In genomic region chr7:118054529-118054928, GRCh38 we compare ENCODE assay signal across 35 cellular contexts.
"Had no signal": no experiment of that assay in that cellular context is flagged by ENCODE, and none has a peak within 500 bp of the region (broad histone marks: within the 10 kb centered on the region; RNA-seq: fewer than 3 reads in every experiment).

No MANE protein-coding gene starts in this region.

- H3K4me3 ChIP-seq: adrenal gland, body of pancreas, breast epithelium had no signal

- H3K36me3 ChIP-seq: adrenal gland, brain microvascular endothelial cell, breast epithelium, WERI-Rb-1 had no signal

- H3K27ac ChIP-seq: adrenal gland, body of pancreas, brain microvascular endothelial cell, breast epithelium, WERI-Rb-1 had no signal

- ATAC-seq: activated CD4-positive, CD25-positive, alpha-beta regulatory T cell treated with anti-CD3 and anti-CD28 coated beads, Interleukin-2, amount 50 U/mL, for 24 hours; activated CD8-positive, alpha-beta T cell treated with anti-CD3 and anti-CD28 coated beads for 36 hours; activated naive CD4-positive, alpha-beta T cell treated with anti-CD3 and anti-CD28 coated beads, Interleukin-2, amount 50 U/mL, for 72 hours; activated T-cell treated with anti-CD3 and anti-CD28 coated beads, Interleukin-2, amount 50 U/mL, for 4 hours; activated T-cell treated with anti-CD3 and anti-CD28 coated beads, Interleukin-2, amount 50 U/mL, for 72 hours; activated T-helper 17 cell treated with anti-CD3 and anti-CD28 coated beads, Interleukin-2, amount 50 U/mL, for 72 hours; body of pancreas; WTC11 had no signal

- H3K27me3 ChIP-seq: adrenal gland, body of pancreas, brain microvascular endothelial cell, breast epithelium had no signal

- H3K4me1 ChIP-seq: adrenal gland, body of pancreas, breast epithelium had no signal

- DNase-seq: activated CD4-positive, alpha-beta memory T cell treated with anti-CD3 and anti-CD28 coated beads for 36 hours; activated CD4-positive, alpha-beta T cell treated with anti-CD3 and anti-CD28 coated beads for 4 hours; activated CD4-positive, alpha-beta T cell treated with anti-CD3 and anti-CD28 coated beads, Interleukin-2, amount 10 ng/mL, durations not matched to agents 24 days and 14 days; activated CD4-positive, alpha-beta T cell treated with anti-CD3 and anti-CD28 coated beads, Interleukin-2, amount 50 U/mL, for 1 hour; activated CD4-positive, alpha-beta T cell treated with anti-CD3 and anti-CD28 coated beads, Interleukin-2, amount 50 U/mL, for 4 hours; activated CD4-positive, CD25-positive, alpha-beta regulatory T cell; activated CD8-positive, alpha-beta memory T cell treated with anti-CD3 and anti-CD28 coated beads, Interleukin-2, amount 50 U/mL, for 4 hours; activated CD8-positive, alpha-beta T cell treated with anti-CD3 and anti-CD28 coated beads for 36 hours; activated effector memory CD4-positive, alpha-beta T cell treated with anti-CD3 and anti-CD28 coated beads, Interleukin-2, amount 50 U/mL, for 16 hours; activated gamma-delta T cell treated with Interleukin-2 at 50 U/mL for 16 hours; activated naive CD4-positive, alpha-beta T cell; activated naive CD4-positive, alpha-beta T cell treated with anti-CD3 and anti-CD28 coated beads for 36 hours; activated naive CD4-positive, alpha-beta T cell treated with anti-CD3 and anti-CD28 coated beads, Interleukin-2, amount 50 U/mL, for 16 hours; activated naive CD8-positive, alpha-beta T cell treated with anti-CD3 and anti-CD28 coated beads for 36 hours; activated T-cell treated with anti-CD3 and anti-CD28 coated beads for 4 hours; activated T-cell treated with anti-CD3 and anti-CD28 coated beads, Interleukin-2, amount 50 U/mL, for 1 hour; activated T-cell treated with anti-CD3 and anti-CD28 coated beads, Interleukin-2, amount 50 U/mL, for 4 hours; activated T-cell treated with anti-CD3 and anti-CD28 coated beads, Interleukin-2, amount 50 U/mL, for 72 hours; adrenal gland; amniotic stem cell; aorta; body of pancreas; brain microvascular endothelial cell; central memory CD4-positive, alpha-beta T cell; T-helper 1 cell; T-helper 2 cell; T-helper 9 cell; WERI-Rb-1 had no signal

- FAIRE-seq: astrocyte, TTC549 had no signal

- H3K9me3 ChIP-seq: adrenal gland, body of pancreas, breast epithelium had no signal
